In genomic region chr5:2163940-2164490, GRCh38 we compare ENCODE assay signal across 1 cellular context.
TF ChIP-seq lines count a peak whose summit lies in the region.

No MANE protein-coding gene starts in this region.

TF ChIP-seq in GM23338, 12 proteins besides CTCF, POLR2A, EP300 and RAD21 (continued from another document):
- no peak for TF ChIP-seq REST (IDR thresholded peaks at IDR 0.05; ENCODE audit: unreplicated experiment)
- no peak for TF ChIP-seq CREB1 (CRISPR knock-in tag; IDR thresholded peaks at IDR 0.05; ENCODE audit: low read depth)
- TF ChIP-seq ZNF462 (CRISPR knock-in tag; IDR thresholded peaks at IDR 0.05): no peak
- no peak for TF ChIP-seq POLR2AphosphoS5 (IDR thresholded peaks at IDR 0.05; ENCODE audit: low read depth)
- no peak for TF ChIP-seq NANOG (IDR thresholded peaks at IDR 0.05; ENCODE audit: borderline replicate concordance)
- TF ChIP-seq, protein P1, sequence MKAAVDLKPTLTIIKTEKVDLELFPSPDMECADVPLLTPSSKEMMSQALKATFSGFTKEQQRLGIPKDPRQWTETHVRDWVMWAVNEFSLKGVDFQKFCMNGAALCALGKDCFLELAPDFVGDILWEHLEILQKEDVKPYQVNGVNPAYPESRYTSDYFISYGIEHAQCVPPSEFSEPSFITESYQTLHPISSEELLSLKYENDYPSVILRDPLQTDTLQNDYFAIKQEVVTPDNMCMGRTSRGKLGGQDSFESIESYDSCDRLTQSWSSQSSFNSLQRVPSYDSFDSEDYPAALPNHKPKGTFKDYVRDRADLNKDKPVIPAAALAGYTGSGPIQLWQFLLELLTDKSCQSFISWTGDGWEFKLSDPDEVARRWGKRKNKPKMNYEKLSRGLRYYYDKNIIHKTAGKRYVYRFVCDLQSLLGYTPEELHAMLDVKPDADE (IDR thresholded peaks at IDR 0.05): no peak
TF ChIP-seq in GM23338: peak in this region for 0.
